In the genomic region with DNA sequence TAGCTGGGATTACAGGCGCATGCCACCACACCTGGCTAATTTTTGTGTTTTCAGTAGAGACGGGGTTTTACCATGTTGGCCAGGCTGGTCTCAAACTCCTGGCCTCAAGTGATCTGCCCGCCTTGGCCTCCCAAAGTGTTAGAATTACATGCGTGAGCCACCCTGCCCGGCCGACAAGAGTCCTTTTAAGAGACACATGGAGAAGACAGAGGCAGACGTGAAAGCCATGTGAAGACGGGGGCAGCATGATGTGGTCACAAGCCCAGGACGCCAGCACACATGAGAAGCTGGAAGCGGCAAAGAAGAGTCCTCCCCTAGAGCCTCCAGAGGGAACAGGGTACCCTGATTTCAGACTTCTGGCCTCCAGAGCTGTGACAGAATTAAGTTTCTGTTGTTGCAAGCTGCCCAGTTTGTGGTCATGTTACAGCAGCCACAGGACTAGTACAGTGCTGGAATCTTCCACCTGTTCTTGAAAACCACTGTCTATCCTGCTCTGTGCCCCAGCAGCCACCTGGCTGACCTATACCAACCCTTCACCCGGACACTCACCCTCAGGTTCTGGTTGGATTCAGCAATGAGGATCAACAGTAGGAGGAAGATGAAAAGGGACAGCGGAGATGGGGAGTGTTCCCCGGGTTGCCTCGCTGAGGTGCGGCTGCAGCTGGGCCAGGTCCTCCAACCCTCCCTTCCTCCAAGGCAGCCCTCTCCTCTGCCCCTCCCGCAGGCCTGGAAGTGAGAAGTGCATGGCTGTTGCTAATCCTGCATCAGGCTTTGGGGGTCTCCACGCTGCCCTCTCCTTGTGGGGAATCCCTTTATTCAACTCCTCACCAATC, we compare ENCODE assay signal across 1 cellular context.
A peak's percentile ranks its signal among the peaks of the same experiment; 100 is the strongest.
TF ChIP-seq lines count a peak whose summit lies in the region.

No MANE protein-coding gene starts in this region.

TF ChIP-seq in GM12878, 131 proteins besides CTCF, POLR2A, EP300 and RAD21:
- no peak for TF ChIP-seq SUPT20H (IDR thresholded peaks at IDR 0.05; ENCODE audit: borderline replicate concordance, control insufficient read depth, low read depth, low read length)
- peak; percentile 29; the same call in 1 of the 2 replicates for TF ChIP-seq RUNX3 (IDR thresholded peaks at IDR 0.05; ENCODE audit: low read length)
